28 cellular contexts compared by ENCODE assay signal in genomic region chr4:24237709-24238108, GRCh38.
"Had no signal": no experiment of that assay in that cellular context is flagged by ENCODE, and none has a peak within 500 bp of the region (broad histone marks: within the 10 kb centered on the region; RNA-seq: fewer than 3 reads in every experiment).

No MANE protein-coding gene starts in this region.

- H3K9me3 ChIP-seq: ovary, psoas muscle, sigmoid colon, stomach, thoracic aorta, thyroid gland, tibial nerve, upper lobe of right lung, uterus had no signal

- H3K4me3 ChIP-seq: neural progenitor cell, ovary, psoas muscle, right lobe of liver, sigmoid colon, stomach, thoracic aorta, thyroid gland, tibial nerve, upper lobe of right lung, uterus had no signal

- H3K36me3 ChIP-seq: neural progenitor cell, ovary, right lobe of liver, sigmoid colon, stomach, thoracic aorta, thyroid gland, tibial nerve, upper lobe of right lung, uterus had no signal

- H3K27ac Mint-ChIP-seq: naive thymus-derived CD4-positive, alpha-beta T cell; natural killer cell; nephron; neural progenitor cell; progenitor cell of endocrine pancreas; stimulated activated effector memory CD8-positive, alpha-beta T cell treated with anti-CD3 and anti-CD28 coated beads, Interleukin-12 subunit alpha, Interleukin-12 subunit beta, amount 100 ng/mL, for 72 hours; stimulated activated naive B cell treated with anti-CD40 and anti-IgM and Interleukin-4, amounts not matched to agents 10 μg/mL and 1 μg/mL and 100 μg/mL, for 72 hours; stimulated activated naive CD8-positive, alpha-beta T cell treated with anti-CD3 and anti-CD28 coated beads, Interleukin-15, Interleukin-2, amounts not matched to agents 100 ng/mL and 50 ng/mL, for 24 hours had no signal

- H3K9me3 Mint-ChIP-seq: nephron; neural progenitor cell; stimulated activated effector memory CD8-positive, alpha-beta T cell treated with anti-CD3 and anti-CD28 coated beads, Interleukin-12 subunit alpha, Interleukin-12 subunit beta, amount 100 ng/mL, for 72 hours; stimulated activated naive CD8-positive, alpha-beta T cell treated with anti-CD3 and anti-CD28 coated beads, Interleukin-15, Interleukin-2, amounts not matched to agents 100 ng/mL and 50 ng/mL, for 24 hours had no signal

- H3K36me3 Mint-ChIP-seq: naive thymus-derived CD4-positive, alpha-beta T cell; natural killer cell; neural progenitor cell; stimulated activated effector memory CD8-positive, alpha-beta T cell treated with anti-CD3 and anti-CD28 coated beads, Interleukin-12 subunit alpha, Interleukin-12 subunit beta, amount 100 ng/mL, for 72 hours; stimulated activated naive B cell treated with anti-CD40 and anti-IgM and Interleukin-4, amounts not matched to agents 10 μg/mL and 1 μg/mL and 100 μg/mL, for 72 hours had no signal

- H3K4me1 Mint-ChIP-seq: naive thymus-derived CD4-positive, alpha-beta T cell; natural killer cell; stimulated activated effector memory CD8-positive, alpha-beta T cell treated with anti-CD3 and anti-CD28 coated beads, Interleukin-12 subunit alpha, Interleukin-12 subunit beta, amount 100 ng/mL, for 72 hours; stimulated activated naive B cell treated with anti-CD40 and anti-IgM and Interleukin-4, amounts not matched to agents 10 μg/mL and 1 μg/mL and 100 μg/mL, for 72 hours had no signal

- DNase-seq: naive thymus-derived CD4-positive, alpha-beta T cell; natural killer cell; occipital lobe; ovary; posterior cingulate gyrus; psoas muscle; right lobe of liver; sigmoid colon; small intestine; stimulated activated CD4-positive, alpha-beta T cell treated with anti-CD3 and anti-CD28 coated beads, Interleukin-15, amount 100 ng/mL, for 24 hours; stimulated activated CD4-positive, alpha-beta T cell treated with anti-CD3 and anti-CD28 coated beads, Interleukin-2, amount 100 ng/mL, for 24 hours; stimulated activated CD4-positive, alpha-beta T cell treated with anti-CD3 and anti-CD28 coated beads, Interleukin-2, amount 100 ng/mL, for 48 hours; stimulated activated CD4-positive, alpha-beta T cell treated with anti-CD3 and anti-CD28 coated beads, Interleukin-4, amount 100 ng/mL, for 24 hours; stimulated activated naive B cell treated with anti-CD40 and anti-IgM and Interleukin-4, amounts not matched to agents 10 μg/mL and 1 μg/mL and 100 μg/mL, for 72 hours; stimulated activated naive CD4-positive, alpha-beta T cell treated with Interleukin-2 at 50 U/mL for 16 hours; stomach; thyroid gland; trophoblast cell; upper lobe of right lung; uterus had no signal

- H3K4me3 Mint-ChIP-seq: naive thymus-derived CD4-positive, alpha-beta T cell; natural killer cell; nephron; neural progenitor cell; stimulated activated effector memory CD8-positive, alpha-beta T cell treated with anti-CD3 and anti-CD28 coated beads, Interleukin-12 subunit alpha, Interleukin-12 subunit beta, amount 100 ng/mL, for 72 hours; stimulated activated naive B cell treated with anti-CD40 and anti-IgM and Interleukin-4, amounts not matched to agents 10 μg/mL and 1 μg/mL and 100 μg/mL, for 72 hours; stimulated activated naive CD8-positive, alpha-beta T cell treated with anti-CD3 and anti-CD28 coated beads, Interleukin-15, Interleukin-2, amounts not matched to agents 100 ng/mL and 50 ng/mL, for 24 hours had no signal

- H3K27me3 ChIP-seq: neural progenitor cell, ovary, right lobe of liver, sigmoid colon, stomach, thyroid gland, tibial nerve, upper lobe of right lung, uterus had no signal

- H3K4me1 ChIP-seq: parathyroid adenoma, sigmoid colon, stomach, thyroid gland, upper lobe of right lung, uterus had no signal

- ATAC-seq: naive thymus-derived CD4-positive, alpha-beta T cell; natural killer cell; psoas muscle; right lobe of liver; stimulated activated effector memory CD8-positive, alpha-beta T cell treated with anti-CD3 and anti-CD28 coated beads, Interleukin-12 subunit alpha, Interleukin-12 subunit beta, amount 100 ng/mL, for 72 hours; stimulated activated naive B cell treated with anti-CD40 and anti-IgM and Interleukin-4, amounts not matched to agents 10 μg/mL and 1 μg/mL and 100 μg/mL, for 72 hours; upper lobe of right lung had no signal

- H3K27ac ChIP-seq: neural progenitor cell, ovary, parathyroid adenoma, psoas muscle, right lobe of liver, sigmoid colon, stomach, thoracic aorta, thyroid gland, tibial nerve, upper lobe of right lung, uterus had no signal

- H3K27me3 Mint-ChIP-seq: progenitor cell of endocrine pancreas; stimulated activated naive B cell treated with anti-CD40 and anti-IgM and Interleukin-4, amounts not matched to agents 10 μg/mL and 1 μg/mL and 100 μg/mL, for 72 hours; stimulated activated naive CD8-positive, alpha-beta T cell treated with anti-CD3 and anti-CD28 coated beads, Interleukin-15, Interleukin-2, amounts not matched to agents 100 ng/mL and 50 ng/mL, for 24 hours had no signal
